8 cellular contexts compared by ENCODE assay signal in the genomic region with DNA sequence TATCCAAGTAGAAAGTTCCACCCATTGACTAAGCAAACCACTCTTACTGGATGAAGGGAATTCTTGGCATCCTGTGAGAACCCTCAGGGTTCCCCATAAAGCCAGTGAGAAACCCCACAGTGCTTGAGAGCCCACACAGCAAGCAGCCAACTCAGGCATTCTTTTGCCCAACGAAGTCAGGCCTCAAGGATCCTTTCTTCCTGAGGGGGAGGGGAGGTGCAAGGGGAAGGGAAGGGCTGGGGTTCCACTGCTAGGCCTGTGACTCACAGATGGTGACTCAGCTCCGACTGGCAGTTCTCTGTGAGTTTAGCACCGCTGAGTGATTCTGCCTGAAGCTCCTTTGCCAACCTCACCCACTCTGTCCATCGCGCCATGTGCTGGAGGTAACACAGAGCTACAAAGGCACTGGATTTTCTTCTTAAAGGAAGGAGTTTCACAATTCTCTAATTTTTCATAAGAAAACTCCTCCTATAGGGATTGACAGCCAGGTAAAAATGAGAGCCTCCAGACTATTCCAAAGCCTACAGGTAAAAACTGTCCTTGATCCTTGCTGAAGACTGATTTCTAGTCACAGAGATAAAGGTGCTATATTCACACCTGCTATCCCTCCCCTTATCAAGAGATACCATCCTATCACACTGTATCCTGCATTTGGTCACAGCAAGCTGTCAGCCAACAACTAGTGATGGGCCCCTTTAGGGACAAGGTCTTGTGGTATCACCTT. TPM values are rescaled to one million over a fixed set of nuclear protein-coding genes. Genes with fewer than 3 reads are reported as not detected.
DNase-seq lines count a peak whose midpoint lies in the region; ATAC-seq lines count a peak whose summit lies in the region.

No MANE protein-coding gene starts in this region.

- peak overlapping the region; percentile 22 for H3K56ac ChIP-seq in mesendoderm (ENCODE audit: low read length)

- no peak overlapping the region for H2BK15ac ChIP-seq in mesendoderm (replicated peaks; ENCODE audit: low read depth)

- H3K4me3 Mint-ChIP-seq in effector memory CD8-positive, alpha-beta T cell = peak overlapping the region in 1 of 2 donors; percentile 85

- H2BK120ac ChIP-seq in mesendoderm (ENCODE audit: low read depth, low read length) = no peak overlapping the region

- peaks cover 27% of the 10 kb centered on the region for H3K79me1 ChIP-seq in mesendoderm (ENCODE audit: low read length)

- no peak overlapping the region for H4K5ac ChIP-seq in mesendoderm (ENCODE audit: low read length)

- H3K36me3 ChIP-seq in mesendoderm (ENCODE audit: control insufficient read depth, insufficient read depth, low read length) = peaks cover 39% of the 10 kb centered on the region

- H3K4me1 ChIP-seq in mesendoderm (ENCODE audit: control insufficient read depth, low read depth, low read length) = peaks cover 17% of the 10 kb centered on the region

- peak overlapping the region; percentile 75 to 76 for H3K27ac Mint-ChIP-seq in effector memory CD8-positive, alpha-beta T cell

- H4K8ac ChIP-seq in mesendoderm (ENCODE audit: low read depth, low read length) = no peak overlapping the region

- H3K9me3 Mint-ChIP-seq in effector memory CD8-positive, alpha-beta T cell = no peaks in the 10 kb centered on the region

- peaks cover 86% of the 10 kb centered on the region for H3K79me2 ChIP-seq in mesendoderm (ENCODE audit: control insufficient read depth, insufficient read depth, low read length)

- peak overlapping the region; percentile 69 for H3K27ac ChIP-seq in mesendoderm (ENCODE audit: low read depth, low read length)

- H3K36me3 Mint-ChIP-seq in effector memory CD8-positive, alpha-beta T cell (ENCODE audit: insufficient read depth) = peaks cover 93% of the 10 kb centered on the region

- H2BK5ac ChIP-seq in mesendoderm (ENCODE audit: low read length) = no peak overlapping the region

- H3K4me1 Mint-ChIP-seq in effector memory CD8-positive, alpha-beta T cell (ENCODE audit: low read depth in 2 of 2) = peaks cover 40 to 51% of the 10 kb centered on the region in 2 donors

- H3K23ac ChIP-seq in mesendoderm (ENCODE audit: low read length) = no peak overlapping the region

- H3K27me3 ChIP-seq in mesendoderm (ENCODE audit: insufficient read depth, low read length, poor library complexity) = no peaks in the 10 kb centered on the region

- H2AK5ac ChIP-seq in mesendoderm (ENCODE audit: low read length) = no peak overlapping the region

- peak; percentile 13 for ATAC-seq in effector memory CD8-positive, alpha-beta T cell (replicated peaks)
- no peak for ATAC-seq in GM18870 (IDR thresholded peaks at IDR 0.05; ENCODE audit: unreplicated experiment)

- no peak overlapping the region for H3K4ac ChIP-seq in mesendoderm (ENCODE audit: low read depth, low read length)

- DNase-seq in COLO668 (lab: John Stamatoyannopoulos, UW; ENCODE audit: unreplicated experiment) (peak; percentile 75), NCI-H446 (lab: John Stamatoyannopoulos, UW) (peak; percentile 32 to 86), mesendoderm (peak; percentile 98), DMS114 treated with DMSO at 0.1 percent for 48 hours (lab: John Stamatoyannopoulos, UW; ENCODE audit: unreplicated experiment) (no peak)
- peak; percentile 85 for DNase-seq in activated CD8-positive, alpha-beta memory T cell treated with anti-CD3 and anti-CD28 coated beads for 24 hours
- DNase-seq in effector memory CD8-positive, alpha-beta T cell = peak; percentile 26 to 31 (median 27)
- DNase-seq in stimulated activated CD8-positive, alpha-beta memory T cell treated with anti-CD3 and anti-CD28 coated beads, Interleukin-15, amount 100 ng/mL, for 48 hours (ENCODE audit: low read depth in 2 of 2) = peak; percentile 77 to 78

- peak overlapping the region; percentile 32 for H3K9ac ChIP-seq in mesendoderm (ENCODE audit: low read length)

- H3K4me2 ChIP-seq in mesendoderm (ENCODE audit: low read length) = peak overlapping the region; percentile 32

- H3K4me3 ChIP-seq in mesendoderm (ENCODE audit: low read length) = no peak overlapping the region

- H3K18ac ChIP-seq in mesendoderm (ENCODE audit: low read length) = no peak overlapping the region

- H3K27me3 Mint-ChIP-seq in effector memory CD8-positive, alpha-beta T cell = no peaks in the 10 kb centered on the region

- no CpG with 5 or more reads among the region's 5 CpGs for WGBS in mesendoderm (ENCODE audit: extremely low coverage, insufficient coverage, low lambda C conversion rate)

RNA-seq across cellular contexts. Expression of a gene that starts 4.8 kb away (rescaled TPM):
- polyA plus RNA-seq in mesendoderm (2013, experiment 1 of 2) = 1,324 TPM
- 1,329 TPM for polyA plus RNA-seq in mesendoderm (2013, experiment 2 of 2)

RNA-seq across cellular contexts. Expression of a gene that starts 56.2 kb away (rescaled TPM):
- 55.4 TPM for polyA plus RNA-seq in mesendoderm (2013, experiment 1 of 2)
- 60.2 TPM for polyA plus RNA-seq in mesendoderm (2013, experiment 2 of 2)
